ENCODE assay signal across 1 cellular context in genomic region chr15:64095795-64096485, GRCh38.
A peak's percentile ranks its signal among the peaks of the same experiment; 100 is the strongest.
TF ChIP-seq lines count a peak whose summit lies in the region.

Gene SNX1 (plus strand): TSS chr15:64095982. CDS start chr15:64096014, 32 bp downstream.

TF ChIP-seq in K562, 482 proteins besides CTCF, POLR2A, EP300 and RAD21 (continued from another document and continues in another):
- TF ChIP-seq, protein P1, sequence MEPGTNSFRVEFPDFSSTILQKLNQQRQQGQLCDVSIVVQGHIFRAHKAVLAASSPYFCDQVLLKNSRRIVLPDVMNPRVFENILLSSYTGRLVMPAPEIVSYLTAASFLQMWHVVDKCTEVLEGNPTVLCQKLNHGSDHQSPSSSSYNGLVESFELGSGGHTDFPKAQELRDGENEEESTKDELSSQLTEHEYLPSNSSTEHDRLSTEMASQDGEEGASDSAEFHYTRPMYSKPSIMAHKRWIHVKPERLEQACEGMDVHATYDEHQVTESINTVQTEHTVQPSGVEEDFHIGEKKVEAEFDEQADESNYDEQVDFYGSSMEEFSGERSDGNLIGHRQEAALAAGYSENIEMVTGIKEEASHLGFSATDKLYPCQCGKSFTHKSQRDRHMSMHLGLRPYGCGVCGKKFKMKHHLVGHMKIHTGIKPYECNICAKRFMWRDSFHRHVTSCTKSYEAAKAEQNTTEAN (CRISPR knock-in tag; IDR thresholded peaks at IDR 0.05) = peak; percentile 92; the same call in 1 of the 2 replicates
- TF ChIP-seq HEY1 (CRISPR knock-in tag; IDR thresholded peaks at IDR 0.05; ENCODE audit: borderline replicate concordance) (0 out of 2 replicates have a peak, but pooled peaks have one; percentile 36), SMARCC2 (IDR thresholded peaks at IDR 0.05; ENCODE audit: low read depth) (no peak), CREB3L1 (IDR thresholded peaks at IDR 0.05; ENCODE audit: borderline replicate concordance, low read depth) (0 out of 2 replicates have a peak, but pooled peaks have one; percentile 31), FUS (optimal IDR thresholded peaks at IDR 0.05; ENCODE audit: low read depth, low read length) (no peak), ZNF77 (CRISPR knock-in tag; IDR thresholded peaks at IDR 0.05) (no peak), RFX7 (CRISPR knock-in tag; IDR thresholded peaks at IDR 0.05) (no peak), POLR3A (IDR thresholded peaks at IDR 0.05; ENCODE audit: borderline replicate concordance, extremely low read depth, insufficient read depth, insufficient read length) (no peak), MNT (conservative IDR thresholded peaks at IDR 0.05) (peak; percentile 78 to 91), SMAD4 (CRISPR knock-in tag; conservative IDR thresholded peaks at IDR 0.05) (peak; percentile 61), KAT7 (CRISPR knock-in tag; IDR thresholded peaks at IDR 0.05; ENCODE audit: borderline replicate concordance) (0 out of 2 replicates have a peak, but pooled peaks have one; percentile 86), AFF4 (CRISPR knock-in tag; IDR thresholded peaks at IDR 0.05) (peak; percentile 81), ZNF707 (CRISPR knock-in tag; conservative IDR thresholded peaks at IDR 0.05) (no peak), BCLAF1 (IDR thresholded peaks at IDR 0.05; ENCODE audit: borderline replicate concordance in 1 of 2, control insufficient read depth in 1 of 2, low read depth in 2 of 2, low read length in 1 of 2) (peak in 1 of 2 experiments; percentile 70; a peak in 1 of 4 replicates), BRCA1 (IDR thresholded peaks at IDR 0.05) (no peak), BRCA1 (CRISPR knock-in tag; IDR thresholded peaks at IDR 0.05) (no peak), SRF (CRISPR knock-in tag; IDR thresholded peaks at IDR 0.05) (peak in 1 of 2 experiments; percentile 39; a peak in 1 of 4 replicates), USF2 (CRISPR knock-in tag; IDR thresholded peaks at IDR 0.05) (peak; percentile 41), RB1 (IDR thresholded peaks at IDR 0.05; ENCODE audit: low read depth) (peak; percentile 77; the same call in 1 of the 2 replicates), HBP1 (CRISPR knock-in tag; IDR thresholded peaks at IDR 0.05) (peak; percentile 80; the same call in 1 of the 2 replicates), ZNF639 (CRISPR knock-in tag; conservative IDR thresholded peaks at IDR 0.05 in 1 of 2, IDR thresholded peaks at IDR 0.05 in 1 of 2) (peak in 1 of 2 experiments; percentile 71; a peak in 1 of 4 replicates), ZNF197 (CRISPR knock-in tag; IDR thresholded peaks at IDR 0.05; ENCODE audit: low read depth) (no peak), ZBTB1 (CRISPR knock-in tag; IDR thresholded peaks at IDR 0.05; ENCODE audit: borderline replicate concordance, low read depth) (peak; percentile 77)
- TF ChIP-seq, protein P2, sequence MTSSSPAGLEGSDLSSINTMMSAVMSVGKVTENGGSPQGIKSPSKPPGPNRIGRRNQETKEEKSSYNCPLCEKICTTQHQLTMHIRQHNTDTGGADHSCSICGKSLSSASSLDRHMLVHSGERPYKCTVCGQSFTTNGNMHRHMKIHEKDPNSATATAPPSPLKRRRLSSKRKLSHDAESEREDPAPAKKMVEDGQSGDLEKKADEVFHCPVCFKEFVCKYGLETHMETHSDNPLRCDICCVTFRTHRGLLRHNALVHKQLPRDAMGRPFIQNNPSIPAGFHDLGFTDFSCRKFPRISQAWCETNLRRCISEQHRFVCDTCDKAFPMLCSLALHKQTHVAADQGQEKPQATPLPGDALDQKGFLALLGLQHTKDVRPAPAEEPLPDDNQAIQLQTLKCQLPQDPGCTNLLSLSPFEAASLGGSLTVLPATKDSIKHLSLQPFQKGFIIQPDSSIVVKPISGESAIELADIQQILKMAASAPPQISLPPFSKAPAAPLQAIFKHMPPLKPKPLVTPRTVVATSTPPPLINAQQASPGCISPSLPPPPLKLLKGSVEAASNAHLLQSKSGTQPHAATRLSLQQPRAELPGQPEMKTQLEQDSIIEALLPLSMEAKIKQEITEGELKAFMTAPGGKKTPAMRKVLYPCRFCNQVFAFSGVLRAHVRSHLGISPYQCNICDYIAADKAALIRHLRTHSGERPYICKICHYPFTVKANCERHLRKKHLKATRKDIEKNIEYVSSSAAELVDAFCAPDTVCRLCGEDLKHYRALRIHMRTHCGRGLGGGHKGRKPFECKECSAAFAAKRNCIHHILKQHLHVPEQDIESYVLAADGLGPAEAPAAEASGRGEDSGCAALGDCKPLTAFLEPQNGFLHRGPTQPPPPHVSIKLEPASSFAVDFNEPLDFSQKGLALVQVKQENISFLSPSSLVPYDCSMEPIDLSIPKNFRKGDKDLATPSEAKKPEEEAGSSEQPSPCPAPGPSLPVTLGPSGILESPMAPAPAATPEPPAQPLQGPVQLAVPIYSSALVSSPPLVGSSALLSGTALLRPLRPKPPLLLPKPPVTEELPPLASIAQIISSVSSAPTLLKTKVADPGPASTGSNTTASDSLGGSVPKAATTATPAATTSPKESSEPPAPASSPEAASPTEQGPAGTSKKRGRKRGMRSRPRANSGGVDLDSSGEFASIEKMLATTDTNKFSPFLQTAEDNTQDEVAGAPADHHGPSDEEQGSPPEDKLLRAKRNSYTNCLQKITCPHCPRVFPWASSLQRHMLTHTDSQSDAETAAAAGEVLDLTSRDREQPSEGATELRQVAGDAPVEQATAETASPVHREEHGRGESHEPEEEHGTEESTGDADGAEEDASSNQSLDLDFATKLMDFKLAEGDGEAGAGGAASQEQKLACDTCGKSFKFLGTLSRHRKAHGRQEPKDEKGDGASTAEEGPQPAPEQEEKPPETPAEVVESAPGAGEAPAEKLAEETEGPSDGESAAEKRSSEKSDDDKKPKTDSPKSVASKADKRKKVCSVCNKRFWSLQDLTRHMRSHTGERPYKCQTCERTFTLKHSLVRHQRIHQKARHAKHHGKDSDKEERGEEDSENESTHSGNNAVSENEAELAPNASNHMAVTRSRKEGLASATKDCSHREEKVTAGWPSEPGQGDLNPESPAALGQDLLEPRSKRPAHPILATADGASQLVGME (CRISPR knock-in tag; IDR thresholded peaks at IDR 0.05) = 0 out of 2 replicates have a peak, but pooled peaks have one; percentile 39
- TF ChIP-seq, protein P3, sequence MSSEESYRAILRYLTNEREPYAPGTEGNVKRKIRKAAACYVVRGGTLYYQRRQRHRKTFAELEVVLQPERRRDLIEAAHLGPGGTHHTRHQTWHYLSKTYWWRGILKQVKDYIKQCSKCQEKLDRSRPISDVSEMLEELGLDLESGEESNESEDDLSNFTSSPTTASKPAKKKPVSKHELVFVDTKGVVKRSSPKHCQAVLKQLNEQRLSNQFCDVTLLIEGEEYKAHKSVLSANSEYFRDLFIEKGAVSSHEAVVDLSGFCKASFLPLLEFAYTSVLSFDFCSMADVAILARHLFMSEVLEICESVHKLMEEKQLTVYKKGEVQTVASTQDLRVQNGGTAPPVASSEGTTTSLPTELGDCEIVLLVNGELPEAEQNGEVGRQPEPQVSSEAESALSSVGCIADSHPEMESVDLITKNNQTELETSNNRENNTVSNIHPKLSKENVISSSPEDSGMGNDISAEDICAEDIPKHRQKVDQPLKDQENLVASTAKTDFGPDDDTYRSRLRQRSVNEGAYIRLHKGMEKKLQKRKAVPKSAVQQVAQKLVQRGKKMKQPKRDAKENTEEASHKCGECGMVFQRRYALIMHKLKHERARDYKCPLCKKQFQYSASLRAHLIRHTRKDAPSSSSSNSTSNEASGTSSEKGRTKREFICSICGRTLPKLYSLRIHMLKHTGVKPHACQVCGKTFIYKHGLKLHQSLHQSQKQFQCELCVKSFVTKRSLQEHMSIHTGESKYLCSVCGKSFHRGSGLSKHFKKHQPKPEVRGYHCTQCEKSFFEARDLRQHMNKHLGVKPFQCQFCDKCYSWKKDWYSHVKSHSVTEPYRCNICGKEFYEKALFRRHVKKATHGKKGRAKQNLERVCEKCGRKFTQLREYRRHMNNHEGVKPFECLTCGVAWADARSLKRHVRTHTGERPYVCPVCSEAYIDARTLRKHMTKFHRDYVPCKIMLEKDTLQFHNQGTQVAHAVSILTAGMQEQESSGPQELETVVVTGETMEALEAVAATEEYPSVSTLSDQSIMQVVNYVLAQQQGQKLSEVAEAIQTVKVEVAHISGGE (CRISPR knock-in tag; IDR thresholded peaks at IDR 0.05) = peak in 1 of 3 experiments; percentile 65; a peak in 2 of 6 replicates
